In genomic region chr17:45906927-45907622, GRCh38 we compare ENCODE assay signal across 20 cellular contexts. TPM values are rescaled to one million over a fixed set of nuclear protein-coding genes. Genes with fewer than 3 reads are reported as not detected.
DNase-seq lines count a peak whose midpoint lies in the region; FAIRE-seq and TF ChIP-seq lines count a peak whose summit lies in the region.
"Had no signal": no experiment of that assay in that cellular context is flagged by ENCODE, and none has a peak within 500 bp of the region (broad histone marks: within the 10 kb centered on the region; RNA-seq: fewer than 3 reads in every experiment).

No MANE protein-coding gene starts in this region.

- H2AFZ ChIP-seq in astrocyte (ENCODE audit: low read depth, low read length) = no peak overlapping the region

- H3K9ac ChIP-seq in astrocyte (ENCODE audit: low read length) = no peak overlapping the region
- H3K9ac ChIP-seq: KMS-11 had no signal

- no peak overlapping the region for H3K4me3 Mint-ChIP-seq in activated CD4-positive, alpha-beta T cell treated with anti-CD3 and anti-CD28 coated beads, Interleukin-2, amount 10 ng/mL, durations not matched to agents 7 days and 5 days
- H3K4me3 Mint-ChIP-seq in activated CD4-positive, alpha-beta memory T cell treated with anti-CD3 and anti-CD28 coated beads, Interleukin-2, amount 10 ng/mL, durations not matched to agents 7 days and 5 days = no peak overlapping the region
- H3K4me3 Mint-ChIP-seq in astrocyte (ENCODE audit: unreplicated experiment) = peak overlapping the region; percentile 23
- H3K4me3 Mint-ChIP-seq: CD14-positive monocyte, endodermal cell, memory B cell had no signal

- no peak overlapping the region for H3K4me2 ChIP-seq in astrocyte (ENCODE audit: low read length)
- H3K4me2 ChIP-seq: KMS-11 had no signal

- CTCF ChIA-PET in activated CD4-positive, alpha-beta T cell treated with anti-CD3 and anti-CD28 coated beads, Interleukin-2, amount 10 ng/mL, durations not matched to agents 7 days and 5 days (lab: Charles Lee) = interaction anchor here (1.4 kb wide), 1 partner anchor 13 kb away, joined by 6 read pairs; the partner anchor contains the start of gene MAPT
- CTCF ChIA-PET in activated CD4-positive, alpha-beta memory T cell treated with anti-CD3 and anti-CD28 coated beads, Interleukin-2, amount 10 ng/mL, durations not matched to agents 7 days and 5 days (lab: Charles Lee) = no interaction called here

- H3K27ac ChIP-seq in astrocyte (ENCODE audit: low read depth, low read length) (no peak overlapping the region), Peyer's patch (no peak overlapping the region)
- H3K27ac ChIP-seq: KMS-11, SJSA1, uterus had no signal

- FAIRE-seq in astrocyte (lab: Jason Lieb, UNC) = no peak
- FAIRE-seq: A204.1, H54, keratinocyte had no signal

- peaks cover 14% of the 10 kb centered on the region for H3K27me3 Mint-ChIP-seq in activated CD4-positive, alpha-beta T cell treated with anti-CD3 and anti-CD28 coated beads, Interleukin-2, amount 10 ng/mL, durations not matched to agents 7 days and 5 days
- H3K27me3 Mint-ChIP-seq in activated CD4-positive, alpha-beta memory T cell treated with anti-CD3 and anti-CD28 coated beads, Interleukin-2, amount 10 ng/mL, durations not matched to agents 7 days and 5 days = peaks cover 12% of the 10 kb centered on the region
- H3K27me3 Mint-ChIP-seq in astrocyte (ENCODE audit: low read depth, unreplicated experiment) = peaks cover 50% of the 10 kb centered on the region

- no peaks in the 10 kb centered on the region for H3K36me3 Mint-ChIP-seq in activated CD4-positive, alpha-beta T cell treated with anti-CD3 and anti-CD28 coated beads, Interleukin-2, amount 10 ng/mL, durations not matched to agents 7 days and 5 days (ENCODE audit: low read depth)
- H3K36me3 Mint-ChIP-seq in activated CD4-positive, alpha-beta memory T cell treated with anti-CD3 and anti-CD28 coated beads, Interleukin-2, amount 10 ng/mL, durations not matched to agents 7 days and 5 days (ENCODE audit: low read depth) = peaks cover 2% of the 10 kb centered on the region
- H3K36me3 Mint-ChIP-seq in astrocyte (ENCODE audit: low read depth, unreplicated experiment) = peaks cover under 1% of the 10 kb centered on the region
- H3K36me3 Mint-ChIP-seq: CD14-positive monocyte had no signal

- no peak for TF ChIP-seq CTCF in astrocyte (IDR thresholded peaks at IDR 0.05; ENCODE audit: insufficient read depth, low read depth, low read length)
- no peak for TF ChIP-seq CTCF in Peyer's patch (IDR thresholded peaks at IDR 0.05)
- TF ChIP-seq CTCF in GM13977 (IDR thresholded peaks at IDR 0.05; ENCODE audit: extremely low read depth, insufficient read depth, missing control alignments) = no peak

- H3K36me3 ChIP-seq in astrocyte (ENCODE audit: insufficient read depth, low read length) = no peaks in the 10 kb centered on the region
- no peaks in the 10 kb centered on the region for H3K36me3 ChIP-seq in Peyer's patch
- H3K36me3 ChIP-seq in HAP-1 (replicated peaks) = no peaks in the 10 kb centered on the region
- H3K36me3 ChIP-seq: SJSA1, uterus had no signal

- in situ Hi-C loops in GM13977 (cut with MboI; ENCODE audit: low pct_unique_long_range_greater_than_20kb, low sequenced_read_pairs, unreplicated experiment) = no loop called here
- in situ Hi-C loops in HAP-1 (cut with MboI; ENCODE audit: low sequenced_read_pairs) = no loop called here

- no peaks in the 10 kb centered on the region for H4K20me1 ChIP-seq in astrocyte (ENCODE audit: insufficient read depth, low read length)

- H3K27me3 ChIP-seq in astrocyte (ENCODE audit: insufficient read depth, low read length) (peaks cover 39% of the 10 kb centered on the region), Peyer's patch (no peaks in the 10 kb centered on the region), HAP-1 (ENCODE audit: low read depth) (peaks cover 4% of the 10 kb centered on the region; the same call in 1 of the 2 replicates)
- H3K27me3 ChIP-seq: uterus had no signal

- POLR2A ChIA-PET in activated CD4-positive, alpha-beta T cell treated with anti-CD3 and anti-CD28 coated beads, Interleukin-2, amount 10 ng/mL, durations not matched to agents 7 days and 5 days (lab: Charles Lee) = no interaction called here
- POLR2A ChIA-PET in activated CD4-positive, alpha-beta memory T cell treated with anti-CD3 and anti-CD28 coated beads, Interleukin-2, amount 10 ng/mL, durations not matched to agents 7 days and 5 days (lab: Charles Lee) = no interaction called here

- H3K4me1 Mint-ChIP-seq in activated CD4-positive, alpha-beta T cell treated with anti-CD3 and anti-CD28 coated beads, Interleukin-2, amount 10 ng/mL, durations not matched to agents 7 days and 5 days = peaks cover 7% of the 10 kb centered on the region
- H3K4me1 Mint-ChIP-seq in activated CD4-positive, alpha-beta memory T cell treated with anti-CD3 and anti-CD28 coated beads, Interleukin-2, amount 10 ng/mL, durations not matched to agents 7 days and 5 days = peaks cover 23% of the 10 kb centered on the region
- no peaks in the 10 kb centered on the region for H3K4me1 Mint-ChIP-seq in astrocyte (ENCODE audit: low read depth, unreplicated experiment)
- H3K4me1 Mint-ChIP-seq: CD14-positive monocyte, endodermal cell, memory B cell had no signal

- no peaks in the 10 kb centered on the region for H3K9me3 Mint-ChIP-seq in activated CD4-positive, alpha-beta T cell treated with anti-CD3 and anti-CD28 coated beads, Interleukin-2, amount 10 ng/mL, durations not matched to agents 7 days and 5 days
- peaks cover under 1% of the 10 kb centered on the region for H3K9me3 Mint-ChIP-seq in activated CD4-positive, alpha-beta memory T cell treated with anti-CD3 and anti-CD28 coated beads, Interleukin-2, amount 10 ng/mL, durations not matched to agents 7 days and 5 days
- peaks cover 4% of the 10 kb centered on the region for H3K9me3 Mint-ChIP-seq in astrocyte (ENCODE audit: unreplicated experiment)

- H3K79me2 ChIP-seq in astrocyte (ENCODE audit: insufficient read depth, low read length) = no peaks in the 10 kb centered on the region

- no peak for TF ChIP-seq POLR2A in Peyer's patch (IDR thresholded peaks at IDR 0.05)

- H3K9me3 ChIP-seq in astrocyte (ENCODE audit: insufficient read depth, low read depth, low read length) = no peaks in the 10 kb centered on the region
- no peaks in the 10 kb centered on the region for H3K9me3 ChIP-seq in Peyer's patch
- H3K9me3 ChIP-seq in HAP-1 = no peaks in the 10 kb centered on the region
- H3K9me3 ChIP-seq: uterus had no signal

- H3K4me1 ChIP-seq in astrocyte (ENCODE audit: insufficient read depth, low read length) = no peaks in the 10 kb centered on the region
- no peaks in the 10 kb centered on the region for H3K4me1 ChIP-seq in Peyer's patch
- H3K4me1 ChIP-seq in HAP-1 = no peaks in the 10 kb centered on the region
- H3K4me1 ChIP-seq: SJSA1, uterus had no signal

- H3K27ac Mint-ChIP-seq in activated CD4-positive, alpha-beta T cell treated with anti-CD3 and anti-CD28 coated beads, Interleukin-2, amount 10 ng/mL, durations not matched to agents 7 days and 5 days = no peak overlapping the region
- H3K27ac Mint-ChIP-seq in activated CD4-positive, alpha-beta memory T cell treated with anti-CD3 and anti-CD28 coated beads, Interleukin-2, amount 10 ng/mL, durations not matched to agents 7 days and 5 days = no peak overlapping the region
- no peak overlapping the region for H3K27ac Mint-ChIP-seq in astrocyte (ENCODE audit: unreplicated experiment)
- H3K27ac Mint-ChIP-seq: CD14-positive monocyte, endodermal cell, memory B cell had no signal

- peak; percentile 13 for DNase-seq in activated CD4-positive, alpha-beta T cell treated with anti-CD3 and anti-CD28 coated beads for 1 hour
- no peak for DNase-seq in activated CD4-positive, alpha-beta T cell treated with anti-CD3 and anti-CD28 coated beads, Interleukin-2, amount 10 ng/mL, durations not matched to agents 7 days and 5 days
- peak; percentile 51 for DNase-seq in activated CD4-positive, alpha-beta memory T cell treated with anti-CD3 and anti-CD28 coated beads, Interleukin-2, amount 10 ng/mL, durations not matched to agents 7 days and 5 days
- DNase-seq in astrocyte (ENCODE audit: low read depth) (no peak), Peyer's patch (no peak), GM13977 (ENCODE audit: low spot score) (no peak), HAP-1 (ENCODE audit: low spot score in 2 of 2) (no peak)
- DNase-seq in stimulated activated CD4-positive, alpha-beta T cell treated with anti-CD3 and anti-CD28 coated beads, Interleukin-4, amount 100 ng/mL, for 1 hour = peak; percentile 28
- DNase-seq: amniotic stem cell; cerebellar nuclear complex; endodermal cell; naive thymus-derived CD8-positive, alpha-beta T cell; uterus had no signal

- H3K4me3 ChIP-seq in astrocyte (ENCODE audit: insufficient read depth, low read depth, low read length) (no peak overlapping the region), Peyer's patch (no peak overlapping the region), HAP-1 (no peak overlapping the region)
- H3K4me3 ChIP-seq: SJSA1, uterus had no signal

RNA-seq across cellular contexts. Expression of gene MAPT, which starts 12.7 kb away (rescaled TPM):
- total RNA-seq in activated CD4-positive, alpha-beta T cell treated with anti-CD3 and anti-CD28 coated beads, Interleukin-2, amount 10 ng/mL, durations not matched to agents 7 days and 5 days = under 1 TPM; 0.12 to 0.46 TPM
- under 1 TPM; 0.15 to 0.70 TPM for total RNA-seq in activated CD4-positive, alpha-beta memory T cell treated with anti-CD3 and anti-CD28 coated beads, Interleukin-2, amount 10 ng/mL, durations not matched to agents 7 days and 5 days
- total RNA-seq in astrocyte (2.1 and 2.2 TPM in 2 replicates), Peyer's patch (1 to 10 TPM in 1 of 4 donors, under 1 TPM in 2, not detected in 1; 0.35 to 1.6 (median 0.94) TPM)

Comparison
In these comparisons a context has a peak if more than half of its experiments do, and no peak if none do; other contexts are left out.
1. DNase-seq: peak in activated CD4-positive, alpha-beta T cell treated with anti-CD3 and anti-CD28 coated beads for 1 hour (single experiment), activated CD4-positive, alpha-beta memory T cell treated with anti-CD3 and anti-CD28 coated beads, Interleukin-2, amount 10 ng/mL, durations not matched to agents 7 days and 5 days (single experiment) and stimulated activated CD4-positive, alpha-beta T cell treated with anti-CD3 and anti-CD28 coated beads, Interleukin-4, amount 100 ng/mL, for 1 hour (single experiment); none in activated CD4-positive, alpha-beta T cell treated with anti-CD3 and anti-CD28 coated beads, Interleukin-2, amount 10 ng/mL, durations not matched to agents 7 days and 5 days (single experiment), astrocyte (single experiment), Peyer's patch (0 of 3), GM13977 (single experiment) and HAP-1 (0 of 2).